In the genomic region with DNA sequence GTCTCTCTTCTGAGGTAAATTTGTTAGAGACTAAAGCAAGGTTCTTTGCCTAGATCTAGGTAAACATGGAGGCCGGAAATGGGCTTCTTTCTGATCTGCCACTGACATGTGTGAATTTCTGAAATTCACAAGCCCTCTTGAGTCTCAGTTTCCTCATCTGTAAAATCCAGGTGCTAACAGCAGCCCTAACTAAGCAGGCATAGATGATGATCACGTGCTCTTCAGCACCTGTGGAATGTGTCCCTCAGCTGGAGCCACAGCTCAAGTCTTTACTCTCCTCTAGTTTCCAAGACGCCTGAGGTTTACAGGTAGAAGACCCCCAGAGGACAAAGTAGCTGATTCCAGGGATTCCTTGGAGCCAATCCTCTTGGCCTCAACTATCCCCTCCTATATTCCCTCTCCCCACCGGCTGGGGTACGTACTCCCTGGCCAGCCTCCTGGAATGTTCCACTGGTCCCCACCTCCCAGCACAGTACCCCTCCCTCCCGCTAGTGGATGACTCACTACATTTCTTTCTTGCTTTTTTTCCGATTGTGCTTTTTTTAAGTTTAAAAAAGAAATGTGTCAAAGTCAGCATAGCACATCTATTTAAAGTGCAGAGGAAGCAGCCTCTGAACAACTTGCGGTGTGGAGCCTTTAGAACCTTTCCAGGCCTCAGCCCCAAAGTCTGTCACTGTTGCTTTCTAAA, we compare ENCODE assay signal across 8 cellular contexts.
DNase-seq lines count a peak whose midpoint lies in the region; ATAC-seq and TF ChIP-seq lines count a peak whose summit lies in the region.

No MANE protein-coding gene starts in this region.

- H3K9ac ChIP-seq in iPS-18a (ENCODE audit: low read length) (no peak overlapping the region), stomach smooth muscle (ENCODE audit: low read length in 2 of 2) (peak overlapping the region; percentile 36 to 40)

- H3K4me1 ChIP-seq in iPS-18a (ENCODE audit: control insufficient read depth, low read depth, low read length) (no peaks in the 10 kb centered on the region), stomach smooth muscle (ENCODE audit: control insufficient read depth, insufficient read depth, low read length) (peaks cover 25% of the 10 kb centered on the region)

- H3K4me3 ChIP-seq in GM06990 (replicated peaks; ENCODE audit: low read depth, low read length) (peak overlapping the region; percentile 47), WERI-Rb-1 (ENCODE audit: low read depth, low read length) (no peak overlapping the region; the same call in 1 of the 2 replicates), iPS-18a (ENCODE audit: low read length) (peak overlapping the region; percentile 32), stomach smooth muscle (ENCODE audit: low read length in 2 of 2) (peak overlapping the region; percentile 57 to 69)

- H3K27ac ChIP-seq in WERI-Rb-1, result peak overlapping the region; percentile 91
- no peak overlapping the region for H3K27ac ChIP-seq in iPS-18a (ENCODE audit: low read length)
- H3K27ac ChIP-seq in stomach smooth muscle (ENCODE audit: low read length), result no peak overlapping the region

- TF ChIP-seq CTCF in GM06990 (IDR thresholded peaks at IDR 0.05; ENCODE audit: insufficient read depth, low read length, poor library complexity, severe bottlenecking) (no peak), WERI-Rb-1 (IDR thresholded peaks at IDR 0.05; ENCODE audit: low read depth, low read length) (no peak)

- H3K36me3 ChIP-seq in GM06990 (ENCODE audit: control insufficient read depth, insufficient read depth, low read length) (no peaks in the 10 kb centered on the region), WERI-Rb-1 (no peaks in the 10 kb centered on the region), iPS-18a (ENCODE audit: control insufficient read depth, low read depth, low read length) (no peaks in the 10 kb centered on the region), stomach smooth muscle (ENCODE audit: control insufficient read depth in 2 of 2, insufficient read depth in 2 of 2, low read length in 2 of 2) (no peaks in the 10 kb centered on the region)

- H3K9me3 ChIP-seq in WERI-Rb-1 (ENCODE audit: severe bottlenecking) (no peaks in the 10 kb centered on the region), iPS-18a (ENCODE audit: control insufficient read depth, low read depth, low read length) (peaks cover 6% of the 10 kb centered on the region), stomach smooth muscle (ENCODE audit: control insufficient read depth in 2 of 2, low read length in 2 of 2) (peaks cover 0 to 6% of the 10 kb centered on the region in 2 donors)

- H3K27me3 ChIP-seq in GM06990 (replicated peaks; ENCODE audit: control insufficient read depth, insufficient read depth, low read length), result no peaks in the 10 kb centered on the region
- H3K27me3 ChIP-seq in WERI-Rb-1 (ENCODE audit: insufficient read depth, low read depth, severe bottlenecking), result no peaks in the 10 kb centered on the region
- H3K27me3 ChIP-seq in iPS-18a (ENCODE audit: control insufficient read depth, insufficient read depth, low read length), result no peaks in the 10 kb centered on the region
- peaks cover 0 to 11% of the 10 kb centered on the region in 2 donors for H3K27me3 ChIP-seq in stomach smooth muscle (ENCODE audit: control insufficient read depth in 1 of 2, insufficient read depth in 2 of 2, low read length in 2 of 2)

- no peak for DNase-seq in GM06990 (ENCODE audit: extremely low read depth, insufficient read length)
- no peak for DNase-seq in WERI-Rb-1
- DNase-seq in NCI-H446 treated with DMSO at 0.1 percent for 48 hours (lab: John Stamatoyannopoulos, UW), result no peak
- no peak for DNase-seq in SIG-M5 treated with dmso at 0.1 percent for 504 hours (lab: John Stamatoyannopoulos, UW; ENCODE audit: unreplicated experiment)
- no peak for DNase-seq in COLO829 (ENCODE audit: low spot score)

- peak; percentile 22 for ATAC-seq in HG02588 (IDR thresholded peaks at IDR 0.05; ENCODE audit: unreplicated experiment)
